Comparison of ENCODE assay signal across 8 cellular contexts in genomic region chr14:71139058-71139946, GRCh38.
A peak's percentile ranks its signal among the peaks of the same experiment; 100 is the strongest.
DNase-seq lines count a peak whose midpoint lies in the region; ATAC-seq and TF ChIP-seq lines count a peak whose summit lies in the region.

No MANE protein-coding gene starts in this region.

- peak; percentile 23 for ATAC-seq in CD8-positive, alpha-beta T cell
- ATAC-seq in HG03139 (IDR thresholded peaks at IDR 0.05; ENCODE audit: unreplicated experiment) = peak; percentile 54
- peak; percentile 47 for ATAC-seq in foreskin keratinocyte
- ATAC-seq in omental fat pad (ENCODE audit: low FRiP score) = no peak
- ATAC-seq in HG03432 (IDR thresholded peaks at IDR 0.05; ENCODE audit: unreplicated experiment) = no peak

- H3K4me2 ChIP-seq in OCI-LY7 (ENCODE audit: low read length) = peak overlapping the region; percentile 36

- BruUV-seq in OCI-LY7 (replicated peaks; lab: Mats Ljungman, UMichigan) = no TSS peak

- in situ Hi-C loops in transverse colon (cut with MboI; ENCODE audit: low pct_ligation_motif_present in 1 of 4, low pct_unique_long_range_greater_than_20kb in 1 of 4, low sequenced_read_pairs in 3 of 4) = loop anchor here (5.0 to 25.0 kb wide), 6 partner anchors 173 to 623 kb away; partner anchors contain the start of gene SIPA1L1 (in 1 of the 4)

- no peaks in the 10 kb centered on the region for H3K36me3 ChIP-seq in CD8-positive, alpha-beta T cell (ENCODE audit: insufficient read depth, low read length)
- H3K36me3 ChIP-seq in OCI-LY7 (ENCODE audit: insufficient read depth, low read length) (no peaks in the 10 kb centered on the region; the same call in 1 of the 2 replicates), transverse colon (no peaks in the 10 kb centered on the region)

- TF ChIP-seq POLR2A in transverse colon (IDR thresholded peaks at IDR 0.05) = no peak

- peaks cover 18% of the 10 kb centered on the region for H3K4me1 ChIP-seq in CD8-positive, alpha-beta T cell (ENCODE audit: insufficient read depth, low read length)
- H3K4me1 ChIP-seq in OCI-LY7 (ENCODE audit: insufficient read depth, low read length, poor library complexity, severe bottlenecking) = peaks cover 31% of the 10 kb centered on the region
- peaks cover 21% of the 10 kb centered on the region for H3K4me1 ChIP-seq in foreskin keratinocyte
- H3K4me1 ChIP-seq in transverse colon = peaks cover 0 to 6% (median 0%) of the 10 kb centered on the region in 4 donors

- H3K27ac ChIP-seq in CD8-positive, alpha-beta T cell (ENCODE audit: low read depth, low read length) = no peak overlapping the region
- H3K27ac ChIP-seq in OCI-LY7 (ENCODE audit: low read depth, low read length, poor library complexity, severe bottlenecking) (no peak overlapping the region), foreskin keratinocyte (no peak overlapping the region), transverse colon (no peak overlapping the region)

- no peaks in the 10 kb centered on the region for H3K79me2 ChIP-seq in OCI-LY7 (ENCODE audit: insufficient read depth, low read depth, low read length)

- DNase-seq in CD8-positive, alpha-beta T cell = peak; percentile 36 to 75 (median 56)
- DNase-seq in OCI-LY7 (ENCODE audit: low spot score) (peak; percentile 77), foreskin keratinocyte (peak in 1 of 2 donors; percentile 28), omental fat pad (ENCODE audit: low spot score) (peak; percentile 37), transverse colon (peak; percentile 61)
- DNase-seq in activated T-helper 9 cell treated with anti-CD3 and anti-CD28 coated beads, Interleukin-2, amount 50 U/mL, for 16 hours (ENCODE audit: low read depth) = peak; percentile 34

- POLR2A ChIA-PET in CD8-positive, alpha-beta T cell (lab: Charles Lee) = interaction anchor here (1.5 kb wide), 1 partner anchor 182 kb away, joined by 3 read pairs; no protein-coding TSS in a partner anchor
- POLR2A ChIA-PET in OCI-LY7 (lab: Charles Lee) = interaction anchor here (1.2 to 1.7 kb wide), 2 partner anchors 25 to 182 kb away, joined by 3 to 5 read pairs; no protein-coding TSS in a partner anchor

- H3K9me3 ChIP-seq in CD8-positive, alpha-beta T cell (ENCODE audit: low read length) = no peaks in the 10 kb centered on the region
- H3K9me3 ChIP-seq in OCI-LY7 (ENCODE audit: low read length) (peaks cover 17% of the 10 kb centered on the region; the same call in 1 of the 2 replicates), transverse colon (no peaks in the 10 kb centered on the region)

- no peaks in the 10 kb centered on the region for H3K9me2 ChIP-seq in OCI-LY7 (ENCODE audit: insufficient read depth, low read length)

- H3K4me1 Mint-ChIP-seq in CD8-positive, alpha-beta T cell (ENCODE audit: low read depth) = peaks cover 30% of the 10 kb centered on the region

- no peaks in the 10 kb centered on the region for H3K9me3 Mint-ChIP-seq in CD8-positive, alpha-beta T cell

- no peak for TF ChIP-seq EP300 in transverse colon (IDR thresholded peaks at IDR 0.05; ENCODE audit: low read depth)

- intact Hi-C loops in CD8-positive, alpha-beta T cell (cut with DNase I, micrococcal nuclease) = loop anchor here (1.0 to 10.0 kb wide), 7 partner anchors 183 to 1768 kb away; no protein-coding TSS in a partner anchor
- intact Hi-C loops in OCI-LY7 (cut with micrococcal nuclease; ENCODE audit: unreplicated experiment) = loop anchor here (1.0 to 2.0 kb wide), 5 partner anchors 23 to 715 kb away; partner anchors contain the start of gene SIPA1L1
- intact Hi-C loops in transverse colon (cut with DNase I; ENCODE audit: low total_unique reads) = loop anchor here (5.0 kb wide), 1 partner anchor 613 kb away; no protein-coding TSS in a partner anchor

- TF ChIP-seq CTCF in CD8-positive, alpha-beta T cell (IDR thresholded peaks at IDR 0.05) = peak; percentile 93
- TF ChIP-seq CTCF in OCI-LY7 (conservative IDR thresholded peaks at IDR 0.05; ENCODE audit: low read length) (peak; percentile 96), foreskin keratinocyte (conservative IDR thresholded peaks at IDR 0.05) (peak; percentile 90), omental fat pad (IDR thresholded peaks at IDR 0.05) (no peak), transverse colon (IDR thresholded peaks at IDR 0.05) (peak; percentile 88 to 92 (median 91))

- no peaks in the 10 kb centered on the region for H3K36me3 Mint-ChIP-seq in CD8-positive, alpha-beta T cell

- H4K20me1 ChIP-seq in OCI-LY7 (ENCODE audit: insufficient read depth, low read length) = no peaks in the 10 kb centered on the region

- no peak overlapping the region for H3K4me3 Mint-ChIP-seq in CD8-positive, alpha-beta T cell

- CTCF ChIA-PET in CD8-positive, alpha-beta T cell (lab: Charles Lee) = interaction anchor here (0.6 to 14.9 kb wide), 14 partner anchors 12 to 718 kb away, joined by 3 to 269 read pairs (median 4); no protein-coding TSS in a partner anchor
- CTCF ChIA-PET in OCI-LY7 (lab: Charles Lee; ENCODE audit: unreplicated experiment) = interaction anchor here (1.5 kb wide), 1 partner anchor 613 kb away, joined by 4 read pairs; no protein-coding TSS in a partner anchor

- no peak overlapping the region for H3K27ac Mint-ChIP-seq in CD8-positive, alpha-beta T cell

- WGBS in transverse colon (ENCODE audit: low coverage in 1 of 2), 2 donors = 40 to 66% methylated on average over 4 to 37 of the region's 37 CpGs

- H2AFZ ChIP-seq in OCI-LY7 (ENCODE audit: low read length) = peak overlapping the region; percentile 88

- no peaks in the 10 kb centered on the region for H3K27me3 ChIP-seq in CD8-positive, alpha-beta T cell (ENCODE audit: insufficient read depth, low read length)
- H3K27me3 ChIP-seq in foreskin keratinocyte = no peaks in the 10 kb centered on the region
- no peaks in the 10 kb centered on the region for H3K27me3 ChIP-seq in transverse colon

- no peaks in the 10 kb centered on the region for H3K27me3 Mint-ChIP-seq in CD8-positive, alpha-beta T cell (ENCODE audit: low read depth)

- H3K4me3 ChIP-seq in CD8-positive, alpha-beta T cell (ENCODE audit: low read depth, low read length) = no peak overlapping the region
- H3K4me3 ChIP-seq in OCI-LY7 (ENCODE audit: low read depth, low read length, poor library complexity, severe bottlenecking) = no peak overlapping the region
- H3K4me3 ChIP-seq in transverse colon = peak overlapping the region in 1 of 4 donors; percentile 22

Comparison
In these comparisons a context has a peak if more than half of its experiments do, and no peak if none do; other contexts are left out.
1. ATAC-seq: peak in CD8-positive, alpha-beta T cell (single experiment), HG03139 (single experiment) and foreskin keratinocyte (single experiment); none in omental fat pad (single experiment) and HG03432 (single experiment).
2. CTCF ChIP-seq: peak in CD8-positive, alpha-beta T cell (single experiment), OCI-LY7 (single experiment), foreskin keratinocyte (single experiment) and transverse colon (5 of 5); none in omental fat pad (0 of 3).